In genomic region chr6:27591660-27592059, GRCh38 we compare ENCODE assay signal across 1 cellular context.
TF ChIP-seq lines count a peak whose summit lies in the region.

No MANE protein-coding gene starts in this region.

TF ChIP-seq in HepG2, 621 proteins besides CTCF, POLR2A, EP300 and RAD21 (continued from another document and continues in another):
- no peak for TF ChIP-seq ZNF318 (CRISPR knock-in tag; IDR thresholded peaks at IDR 0.05)
- no peak for TF ChIP-seq ZNF362 (CRISPR knock-in tag; IDR thresholded peaks at IDR 0.05; ENCODE audit: borderline replicate concordance)
- TF ChIP-seq ZNF276 (CRISPR knock-in tag; IDR thresholded peaks at IDR 0.05; ENCODE audit: low read depth) = no peak
- no peak for TF ChIP-seq ZNF619 (CRISPR knock-in tag; IDR thresholded peaks at IDR 0.05)
- 0 out of 2 replicates have a peak, but pooled peaks have one; percentile 37 for TF ChIP-seq RFXANK (CRISPR knock-in tag; IDR thresholded peaks at IDR 0.05)
- no peak for TF ChIP-seq IRF9 (CRISPR knock-in tag; IDR thresholded peaks at IDR 0.05; ENCODE audit: borderline replicate concordance)
- TF ChIP-seq ZNF75D (CRISPR knock-in tag; IDR thresholded peaks at IDR 0.05; ENCODE audit: borderline replicate concordance) = no peak
- TF ChIP-seq DR1 (CRISPR knock-in tag; IDR thresholded peaks at IDR 0.05) = 0 out of 2 replicates have a peak, but pooled peaks have one; percentile 63
- TF ChIP-seq PBX2 (CRISPR knock-in tag; IDR thresholded peaks at IDR 0.05) = no peak
- TF ChIP-seq ZBTB4 (CRISPR knock-in tag; IDR thresholded peaks at IDR 0.05; ENCODE audit: borderline replicate concordance) = no peak
- TF ChIP-seq MNT (IDR thresholded peaks at IDR 0.05) = no peak
- no peak for TF ChIP-seq PCBP2 (optimal IDR thresholded peaks at IDR 0.05; ENCODE audit: low read depth, low read length, poor library complexity, severe bottlenecking)
- TF ChIP-seq PAF1 (CRISPR knock-in tag; IDR thresholded peaks at IDR 0.05) = no peak
- TF ChIP-seq ERF (CRISPR knock-in tag; IDR thresholded peaks at IDR 0.05) = no peak
- no peak for TF ChIP-seq ZNF232 (CRISPR knock-in tag; IDR thresholded peaks at IDR 0.05; ENCODE audit: borderline replicate concordance)
- no peak for TF ChIP-seq E2F5 (CRISPR knock-in tag; conservative IDR thresholded peaks at IDR 0.05)
- TF ChIP-seq HOXD1 (CRISPR knock-in tag; IDR thresholded peaks at IDR 0.05) = no peak
- no peak for TF ChIP-seq NFIB (CRISPR knock-in tag; IDR thresholded peaks at IDR 0.05; ENCODE audit: borderline replicate concordance)
- TF ChIP-seq HINFP (CRISPR knock-in tag; IDR thresholded peaks at IDR 0.05; ENCODE audit: low read depth) = no peak
- no peak for TF ChIP-seq MXD4 (CRISPR knock-in tag; IDR thresholded peaks at IDR 0.05)
- TF ChIP-seq DRAP1 (CRISPR knock-in tag; IDR thresholded peaks at IDR 0.05) = peak; percentile 91
- no peak for TF ChIP-seq MEIS1 (CRISPR knock-in tag; IDR thresholded peaks at IDR 0.05; ENCODE audit: borderline replicate concordance)
- TF ChIP-seq DDIT3 (CRISPR knock-in tag; IDR thresholded peaks at IDR 0.05) = no peak
- TF ChIP-seq TARDBP (CRISPR knock-in tag; IDR thresholded peaks at IDR 0.05) = no peak
- TF ChIP-seq MAF1 (CRISPR knock-in tag; IDR thresholded peaks at IDR 0.05; ENCODE audit: borderline replicate concordance) = peak; percentile 96
- TF ChIP-seq BORCS8-MEF2B (CRISPR knock-in tag; IDR thresholded peaks at IDR 0.05) = no peak
- no peak for TF ChIP-seq CREB3 (CRISPR knock-in tag; IDR thresholded peaks at IDR 0.05)
- no peak for TF ChIP-seq ZNF136 (CRISPR knock-in tag; IDR thresholded peaks at IDR 0.05; ENCODE audit: low read depth)
- no peak for TF ChIP-seq FIP1L1 (IDR thresholded peaks at IDR 0.05; ENCODE audit: borderline replicate concordance, insufficient read depth, low read depth, low read length)
